Comparison of ENCODE assay signal across 9 cellular contexts in genomic region chr4:10164877-10165283, GRCh38. TPM values are rescaled to one million over a fixed set of nuclear protein-coding genes. Genes with fewer than 3 reads are reported as not detected.
DNase-seq lines count a peak whose midpoint lies in the region; ATAC-seq, FAIRE-seq and TF ChIP-seq lines count a peak whose summit lies in the region.
"Had no signal": no experiment of that assay in that cellular context is flagged by ENCODE, and none has a peak within 500 bp of the region (broad histone marks: within the 10 kb centered on the region; RNA-seq: fewer than 3 reads in every experiment).

No MANE protein-coding gene starts in this region.

- H3K4me1 ChIP-seq in keratinocyte (ENCODE audit: control insufficient read depth, extremely low read depth, insufficient read depth, low read length) (no peaks in the 10 kb centered on the region), uterus (no peaks in the 10 kb centered on the region)

- TF ChIP-seq POLR2A in uterus (IDR thresholded peaks at IDR 0.05), result no peak

- H3K4me2 ChIP-seq in keratinocyte (ENCODE audit: control insufficient read depth, extremely low read depth, insufficient read depth, low read depth, low read length), result no peak overlapping the region

- H3K36me3 ChIP-seq in keratinocyte (ENCODE audit: control insufficient read depth in 2 of 2, extremely low read depth in 1 of 2, insufficient read depth in 2 of 2, low read length in 2 of 2), result no peaks in the 10 kb centered on the region
- H3K36me3 ChIP-seq in uterus, result no peaks in the 10 kb centered on the region
- H3K36me3 ChIP-seq: BLaER1 treated with 17β-estradiol and CSF1 and Interleukin-3, amounts not matched to agents 10 nM and 100 nM had no signal

- no peak for FAIRE-seq in keratinocyte (lab: Jason Lieb, UNC)

- no peaks in the 10 kb centered on the region for H3K9me1 ChIP-seq in keratinocyte (ENCODE audit: control insufficient read depth, extremely low read depth, insufficient read depth, low read length)

- intact Hi-C loops in uterus (cut with DNase I; ENCODE audit: low total_unique reads), result loop anchor here (10.0 kb wide), 1 partner anchor 240 kb away; no protein-coding TSS in a partner anchor

- H3K9me3 ChIP-seq in keratinocyte (ENCODE audit: control insufficient read depth, low read depth, low read length) (no peaks in the 10 kb centered on the region), uterus (no peaks in the 10 kb centered on the region)
- H3K9me3 ChIP-seq: BLaER1 treated with 17β-estradiol and CSF1 and Interleukin-3, amounts not matched to agents 10 nM and 100 nM had no signal

- DNase-seq in NCI-H1417 (lab: John Stamatoyannopoulos, UW), result peak; percentile 14 to 69 (median 54)
- DNase-seq in NCI-H1417 treated with DMSO at 0.1 percent for 48 hours (lab: John Stamatoyannopoulos, UW), result no peak
- DNase-seq in astrocyte of the cerebellum (ENCODE audit: low read depth), result no peak
- DNase-seq in keratinocyte (ENCODE audit: low read depth, low spot score), result no peak
- peak in 1 of 2 donors; percentile 24 for DNase-seq in uterus
- DNase-seq in DMS153 treated with DMSO at 0.1 percent for 48 hours (lab: John Stamatoyannopoulos, UW; ENCODE audit: unreplicated experiment), result no peak

- in situ Hi-C loops in astrocyte of the cerebellum (cut with HindIII; ENCODE audit: low sequenced_read_pairs), result loop anchor here (5.0 kb wide), 1 partner anchor 382 kb away; no protein-coding TSS in a partner anchor

- H2AFZ ChIP-seq in keratinocyte (ENCODE audit: control insufficient read depth, low read length), result no peak overlapping the region

- no peak overlapping the region for H3K9ac ChIP-seq in keratinocyte (ENCODE audit: control insufficient read depth, extremely low read depth, insufficient read depth, low read length)
- H3K9ac ChIP-seq: BLaER1 treated with 17β-estradiol and CSF1 and Interleukin-3, amounts not matched to agents 10 nM and 100 nM had no signal

- no peaks in the 10 kb centered on the region for H3K27me3 ChIP-seq in keratinocyte (ENCODE audit: control insufficient read depth, extremely low read depth, insufficient read depth, low read length)
- H3K27me3 ChIP-seq in uterus, result no peaks in the 10 kb centered on the region
- H3K27me3 ChIP-seq: BLaER1 treated with 17β-estradiol and CSF1 and Interleukin-3, amounts not matched to agents 10 nM and 100 nM had no signal

- H4K20me1 ChIP-seq in keratinocyte (ENCODE audit: control insufficient read depth, extremely low read depth, insufficient read depth, low read length), result no peaks in the 10 kb centered on the region
- H4K20me1 ChIP-seq: BLaER1 treated with 17β-estradiol and CSF1 and Interleukin-3, amounts not matched to agents 10 nM and 100 nM had no signal

- H3K4me3 ChIP-seq in astrocyte of the cerebellum (ENCODE audit: low read depth, low read length) (no peak overlapping the region), keratinocyte (ENCODE audit: control insufficient read depth in 2 of 3, extremely low read depth in 1 of 3, insufficient read depth in 2 of 3, low read depth in 1 of 3, low read length in 3 of 3) (no peak overlapping the region), uterus (no peak overlapping the region)
- H3K4me3 ChIP-seq: BLaER1 treated with 17β-estradiol and CSF1 and Interleukin-3, amounts not matched to agents 10 nM and 100 nM had no signal

- H3K27ac ChIP-seq in keratinocyte (ENCODE audit: control insufficient read depth, insufficient read depth, low read length), result no peak overlapping the region
- no peak overlapping the region for H3K27ac ChIP-seq in uterus
- H3K27ac ChIP-seq: BLaER1 treated with 17β-estradiol and CSF1 and Interleukin-3, amounts not matched to agents 10 nM and 100 nM had no signal

- no peaks in the 10 kb centered on the region for H3K79me2 ChIP-seq in keratinocyte (ENCODE audit: control insufficient read depth, insufficient read depth, low read length)

- dilution Hi-C loops in keratinocyte (cut with MboI; ENCODE audit: extremely low pct_ligation_motif_present, low sequenced_read_pairs), result no loop called here

- ATAC-seq in HG02798 (IDR thresholded peaks at IDR 0.05; ENCODE audit: poor library complexity, unreplicated experiment), result no peak

- TF ChIP-seq CTCF in LNCAP (IDR thresholded peaks at IDR 0.05) (peak; percentile 71), astrocyte of the cerebellum (IDR thresholded peaks at IDR 0.05; ENCODE audit: low read depth, low read length, missing control alignments) (peak; percentile 62), keratinocyte (optimal IDR thresholded peaks at IDR 0.05 in 1 of 3, IDR thresholded peaks at IDR 0.05 in 1 of 3, conservative IDR thresholded peaks at IDR 0.05 in 1 of 3; ENCODE audit: extremely low read depth in 1 of 3, insufficient read depth in 2 of 3, low read length in 3 of 3) (peak; percentile 66 to 86 (median 85)), uterus (IDR thresholded peaks at IDR 0.05) (peak; percentile 37 to 63 (median 48))

RNA-seq across cellular contexts. Expression of gene WDR1, which starts 48.3 kb away (rescaled TPM):
- 388 to 423 TPM (median 388 TPM) in 3 replicates for polyA plus RNA-seq in keratinocyte
- 337 TPM for polyA plus RNA-seq in keratinocyte (2011; ENCODE audit: low read depth)
- 391 and 468 TPM in 2 replicates for polyA plus RNA-seq in keratinocyte (2011; cell fraction: cytosol; rRNA removed)
- 312 and 336 TPM in 2 replicates for polyA plus RNA-seq in keratinocyte (2011; cell fraction: nucleus; rRNA removed)
- 204 and 352 TPM in 2 replicates for polyA plus RNA-seq in keratinocyte (2012; ENCODE audit: low replicate concordance)
- polyA minus RNA-seq in keratinocyte, result 342 to 533 TPM (median 448 TPM) in 3 replicates
- polyA minus RNA-seq in keratinocyte (2011; cell fraction: cytosol; rRNA and poly(A)+ RNA removed), result 411 TPM
- 185 and 236 TPM in 2 replicates for polyA minus RNA-seq in keratinocyte (2011; cell fraction: nucleus; rRNA and poly(A)+ RNA removed)
- 100 to 1,000 TPM; 161 to 517 (median 173) TPM for total RNA-seq in uterus

Comparison
In these comparisons a context has a peak if more than half of its experiments do, and no peak if none do; other contexts are left out.
1. DNase-seq: peak in NCI-H1417 (3 of 3); none in NCI-H1417 treated with DMSO at 0.1 percent for 48 hours (single experiment), astrocyte of the cerebellum (single experiment), keratinocyte (single experiment) and DMS153 treated with DMSO at 0.1 percent for 48 hours (single experiment).
2. Peak in every context shown above with its lines, with median percentiles within 50 percentile points of each other: CTCF ChIP-seq.